In the genomic region with DNA sequence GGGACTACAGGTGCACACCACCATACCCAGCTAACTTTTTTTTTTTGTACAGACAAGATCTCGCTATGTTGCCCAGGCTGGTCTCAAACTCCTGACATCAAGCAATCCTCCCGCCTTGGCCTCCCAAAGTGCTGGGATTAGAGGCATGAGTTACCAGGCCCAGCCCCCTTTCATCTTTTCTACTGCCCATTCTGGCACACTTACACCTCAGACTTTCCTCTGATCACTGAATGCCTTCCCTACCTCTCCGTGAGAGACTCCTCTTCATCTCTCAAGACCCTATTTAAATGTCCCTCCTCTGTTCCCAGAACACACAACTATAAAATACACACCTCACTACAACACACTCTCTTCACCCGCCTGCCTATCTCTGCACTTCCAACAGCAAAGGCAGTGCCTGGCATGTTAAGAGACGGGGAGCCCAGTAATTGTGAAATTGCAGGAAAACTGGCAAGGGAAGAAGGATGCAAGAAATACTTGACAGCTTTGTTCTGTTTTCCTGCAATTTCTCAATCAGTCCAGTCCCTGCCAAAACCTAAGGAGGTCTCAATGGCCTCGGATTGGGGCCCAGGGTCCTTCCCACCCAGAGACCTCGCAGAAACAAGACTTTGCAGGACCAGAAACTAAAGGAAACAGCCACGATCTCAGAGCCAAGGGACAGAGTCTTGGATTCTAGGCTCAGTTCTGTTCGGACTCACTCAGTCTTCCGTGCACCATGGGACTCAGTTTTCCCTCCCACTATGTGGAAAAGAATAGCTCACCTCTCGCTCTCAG, we compare ENCODE assay signal across 8 cellular contexts. TPM values are rescaled to one million over a fixed set of nuclear protein-coding genes. Genes with fewer than 3 reads are reported as not detected.
A peak's percentile ranks its signal among the peaks of the same experiment; 100 is the strongest.
DNase-seq lines count a peak whose midpoint lies in the region; ATAC-seq and TF ChIP-seq lines count a peak whose summit lies in the region.

No MANE protein-coding gene starts in this region.

- H3K9me3 Mint-ChIP-seq in CD4-positive, CD25-positive, alpha-beta regulatory T cell, result no peaks in the 10 kb centered on the region
- no peaks in the 10 kb centered on the region for H3K9me3 Mint-ChIP-seq in effector memory CD8-positive, alpha-beta T cell

- peak overlapping the region; percentile 65 to 85 (median 74) for H3K27ac Mint-ChIP-seq in CD4-positive, CD25-positive, alpha-beta regulatory T cell
- H3K27ac Mint-ChIP-seq in effector memory CD8-positive, alpha-beta T cell, result peak overlapping the region in 1 of 2 donors; percentile 93

- DNase-seq in CD4-positive, CD25-positive, alpha-beta regulatory T cell, result no peak
- no peak for DNase-seq in effector memory CD8-positive, alpha-beta T cell
- peak; percentile 20 for DNase-seq in omental fat pad (ENCODE audit: low spot score)
- no peak for DNase-seq in NK-92 treated with Interleukin-12 subunit alpha and Interleukin-12 subunit beta, amount 100 ng/mL, for 24 hours (lab: John Stamatoyannopoulos, UW)
- no peak for DNase-seq in NCI-H446 (lab: John Stamatoyannopoulos, UW)
- DNase-seq in NOMO-1 (lab: John Stamatoyannopoulos, UW; ENCODE audit: unreplicated experiment in 2 of 2), result no peak
- DNase-seq in NCI-H526 (lab: John Stamatoyannopoulos, UW), result no peak

- H3K9me3 ChIP-seq in CD4-positive, CD25-positive, alpha-beta regulatory T cell (ENCODE audit: control insufficient read depth in 2 of 2, low read length in 2 of 2), result no peaks in the 10 kb centered on the region
- H3K9me3 ChIP-seq in OCI-LY1 (ENCODE audit: low read length), result no peaks in the 10 kb centered on the region

- no peaks in the 10 kb centered on the region for H3F3A ChIP-seq in OCI-LY1 (ENCODE audit: insufficient read depth, low read length)

- no peaks in the 10 kb centered on the region for H4K20me1 ChIP-seq in OCI-LY1 (ENCODE audit: insufficient read depth, low read length)

- peaks cover 0 to 44% (median 24%) of the 10 kb centered on the region in 4 donors for H3K4me1 Mint-ChIP-seq in CD4-positive, CD25-positive, alpha-beta regulatory T cell
- H3K4me1 Mint-ChIP-seq in effector memory CD8-positive, alpha-beta T cell (ENCODE audit: low read depth in 2 of 2), result peaks cover 28 to 34% of the 10 kb centered on the region in 2 donors

- no peak overlapping the region; the same call in 1 of the 2 replicates for H2AFZ ChIP-seq in OCI-LY1 (ENCODE audit: low read length)

- peaks cover 30% of the 10 kb centered on the region for H3K4me1 ChIP-seq in CD4-positive, CD25-positive, alpha-beta regulatory T cell (ENCODE audit: control insufficient read depth, insufficient read depth, low read length, poor library complexity, severe bottlenecking)
- peaks cover 29% of the 10 kb centered on the region for H3K4me1 ChIP-seq in OCI-LY1 (ENCODE audit: insufficient read depth, low read length, severe bottlenecking)

- H3K27me3 ChIP-seq in CD4-positive, CD25-positive, alpha-beta regulatory T cell (ENCODE audit: control insufficient read depth, insufficient read depth, low read length), result no peaks in the 10 kb centered on the region
- H3K27me3 ChIP-seq in OCI-LY1 (ENCODE audit: insufficient read depth, low read length), result no peaks in the 10 kb centered on the region

- peaks cover 7% of the 10 kb centered on the region; the same call in 1 of the 2 replicates for H3K79me2 ChIP-seq in OCI-LY1 (ENCODE audit: insufficient read depth, low read length)

- H3K9me2 ChIP-seq in OCI-LY1 (ENCODE audit: low read depth, low read length), result no peaks in the 10 kb centered on the region

- peak overlapping the region; percentile 90 for H3K9ac ChIP-seq in OCI-LY1 (ENCODE audit: low read length)

- no peaks in the 10 kb centered on the region for H3K27me3 Mint-ChIP-seq in CD4-positive, CD25-positive, alpha-beta regulatory T cell
- H3K27me3 Mint-ChIP-seq in effector memory CD8-positive, alpha-beta T cell, result no peaks in the 10 kb centered on the region

- H3K27ac ChIP-seq in CD4-positive, CD25-positive, alpha-beta regulatory T cell (ENCODE audit: insufficient read depth, low read length, poor library complexity, severe bottlenecking), result peak overlapping the region; percentile 70
- no peak overlapping the region for H3K27ac ChIP-seq in OCI-LY1 (ENCODE audit: low read depth, low read length, poor library complexity, severe bottlenecking)

- peak overlapping the region; percentile 71 for H3K4me3 ChIP-seq in CD4-positive, CD25-positive, alpha-beta regulatory T cell (ENCODE audit: low read depth, low read length)
- peak overlapping the region; percentile 96 for H3K4me3 ChIP-seq in OCI-LY1 (ENCODE audit: low read depth, low read length, poor library complexity, severe bottlenecking)

- peak overlapping the region; percentile 88 for H3K4me2 ChIP-seq in OCI-LY1 (ENCODE audit: low read length)

- H3K36me3 Mint-ChIP-seq in CD4-positive, CD25-positive, alpha-beta regulatory T cell, result peaks cover 9% of the 10 kb centered on the region
- H3K36me3 Mint-ChIP-seq in effector memory CD8-positive, alpha-beta T cell (ENCODE audit: insufficient read depth), result peaks cover 15% of the 10 kb centered on the region

- H3K36me3 ChIP-seq in CD4-positive, CD25-positive, alpha-beta regulatory T cell (ENCODE audit: control insufficient read depth, insufficient read depth, low read length), result peaks cover 27% of the 10 kb centered on the region
- peaks cover 24% of the 10 kb centered on the region; the same call in 1 of the 2 replicates for H3K36me3 ChIP-seq in OCI-LY1 (ENCODE audit: insufficient read depth, low read length)

- peak overlapping the region; percentile 68 to 96 (median 94) for H3K4me3 Mint-ChIP-seq in CD4-positive, CD25-positive, alpha-beta regulatory T cell
- peak overlapping the region; percentile 86 to 92 for H3K4me3 Mint-ChIP-seq in effector memory CD8-positive, alpha-beta T cell

- no peak for TF ChIP-seq CTCF in OCI-LY1 (IDR thresholded peaks at IDR 0.05; ENCODE audit: low read length)
- TF ChIP-seq CTCF in omental fat pad (IDR thresholded peaks at IDR 0.05), result no peak

- no peak for ATAC-seq in CD4-positive, CD25-positive, alpha-beta regulatory T cell (ENCODE audit: low read depth in 2 of 2)
- ATAC-seq in effector memory CD8-positive, alpha-beta T cell (replicated peaks), result no peak
- ATAC-seq in omental fat pad (ENCODE audit: low FRiP score), result no peak

RNA-seq across cellular contexts. Expression of a gene that starts 0.9 kb away (rescaled TPM):
- 11.2 TPM for total RNA-seq in CD4-positive, CD25-positive, alpha-beta regulatory T cell
- 10 to 100 TPM; 17.0 to 25.4 (median 23.2) TPM for polyA plus RNA-seq in CD4-positive, CD25-positive, alpha-beta regulatory T cell
- total RNA-seq in omental fat pad, result 10 to 100 TPM; 19.2 to 55.8 (median 21.3) TPM

RNA-seq across cellular contexts. Expression of a gene that starts 1.3 kb away (rescaled TPM):
- 6.4 TPM for total RNA-seq in CD4-positive, CD25-positive, alpha-beta regulatory T cell
- 1 to 10 TPM; 2.9 to 5.4 (median 3.6) TPM for polyA plus RNA-seq in CD4-positive, CD25-positive, alpha-beta regulatory T cell
- 10 to 100 TPM; 19.2 to 23.9 (median 22.8) TPM for total RNA-seq in omental fat pad

RNA-seq across cellular contexts. Expression of a gene that starts 14.3 kb away (rescaled TPM):
- not detected for total RNA-seq in CD4-positive, CD25-positive, alpha-beta regulatory T cell
- polyA plus RNA-seq in CD4-positive, CD25-positive, alpha-beta regulatory T cell, result under 1 TPM in 1 of 4 donors, not detected in 3; 0.22 TPM
- total RNA-seq in omental fat pad, result under 1 TPM in 3 of 4 donors, not detected in 1; 0.19 to 0.37 (median 0.24) TPM

RNA-seq across cellular contexts. Expression of a gene that starts 26.4 kb away (rescaled TPM):
- 24.6 TPM for total RNA-seq in CD4-positive, CD25-positive, alpha-beta regulatory T cell
- 10 to 100 TPM in 3 of 4 donors, 1 to 10 TPM in 1; 9.6 to 19.4 (median 12.9) TPM for polyA plus RNA-seq in CD4-positive, CD25-positive, alpha-beta regulatory T cell
- total RNA-seq in omental fat pad, result 10 to 100 TPM; 21.4 to 84.0 (median 23.4) TPM

RNA-seq across cellular contexts. Expression of a gene that starts 33.0 kb away (rescaled TPM):
- total RNA-seq in CD4-positive, CD25-positive, alpha-beta regulatory T cell, result 45.1 TPM
- 10 to 100 TPM; 60.3 to 86.1 (median 78.8) TPM for polyA plus RNA-seq in CD4-positive, CD25-positive, alpha-beta regulatory T cell
- total RNA-seq in omental fat pad, result 10 to 100 TPM; 57.3 to 87.1 (median 80.9) TPM
